10 cellular contexts compared by ENCODE assay signal in genomic region chr1:213973129-213973528, GRCh38. TPM values are rescaled to one million over a fixed set of nuclear protein-coding genes. Genes with fewer than 3 reads are reported as not detected.
"Had no signal": no experiment of that assay in that cellular context is flagged by ENCODE, and none has a peak within 500 bp of the region (broad histone marks: within the 10 kb centered on the region; RNA-seq: fewer than 3 reads in every experiment).

No MANE protein-coding gene starts in this region.

- H3K27me3 ChIP-seq: cardiac muscle cell, testis had no signal

- H3K36me3 ChIP-seq: cardiac muscle cell, heart right ventricle, left ventricle myocardium inferior had no signal

- H3K4me3 ChIP-seq: cardiac muscle cell, heart right ventricle, left ventricle myocardium inferior, psoas muscle, testis had no signal

- DNase-seq: activated CD8-positive, alpha-beta T cell treated with anti-CD3 and anti-CD28 coated beads for 36 hours; activated naive CD4-positive, alpha-beta T cell treated with anti-CD3 and anti-CD28 coated beads for 36 hours; heart right ventricle; left ventricle myocardium inferior; mesenchymal stem cell; psoas muscle; testis had no signal

- H3K4me1 ChIP-seq: heart right ventricle, psoas muscle, testis had no signal

- H3K27ac ChIP-seq: cardiac muscle cell, heart right ventricle, left ventricle myocardium inferior, psoas muscle, testis, VCaP had no signal

- H3K9me3 ChIP-seq: heart right ventricle, left ventricle myocardium inferior, psoas muscle, testis had no signal

RNA-seq across cellular contexts. Expression of gene PROX1, which starts 14.6 kb away (rescaled TPM):
- total RNA-seq: activated T-helper 1 cell treated with anti-CD3 and anti-CD28 coated beads, Interleukin-12 subunit alpha, Interleukin-12 subunit beta, Interleukin-2, Interleukin-4 antibody, amounts not matched to agents 30 ng/mL and 10 ng/mL and 1 ng/mL, durations not matched to agents 14 hours and 24 hours and 36 hours had no signal
